ENCODE assay signal across 14 cellular contexts in genomic region chr2:170679607-170680079, GRCh38. TPM values are rescaled to one million over a fixed set of nuclear protein-coding genes. Genes with fewer than 3 reads are reported as not detected.
DNase-seq lines count a peak whose midpoint lies in the region; ATAC-seq and TF ChIP-seq lines count a peak whose summit lies in the region.
"Had no signal": no experiment of that assay in that cellular context is flagged by ENCODE, and none has a peak within 500 bp of the region (broad histone marks: within the 10 kb centered on the region; RNA-seq: fewer than 3 reads in every experiment).

No MANE protein-coding gene starts in this region.

- no peak overlapping the region for H3K9ac ChIP-seq in GM23248
- no peak overlapping the region for H3K9ac ChIP-seq in neural progenitor cell

- H2AFZ ChIP-seq in GM23248, result no peak overlapping the region
- peak overlapping the region; percentile 77 for H2AFZ ChIP-seq in neural progenitor cell (replicated peaks)

- H3K27ac Mint-ChIP-seq in neural progenitor cell, result peak overlapping the region; percentile 39
- no peak overlapping the region for H3K27ac Mint-ChIP-seq in activated CD8-positive, alpha-beta T cell treated with anti-CD3 and anti-CD28 coated beads for 36 hours
- H3K27ac Mint-ChIP-seq: activated CD8-positive, alpha-beta memory T cell treated with anti-CD3 and anti-CD28 coated beads, Interleukin-2, amount 10 ng/mL, durations not matched to agents 7 days and 5 days had no signal

- no peak for ATAC-seq in activated CD8-positive, alpha-beta T cell treated with anti-CD3 and anti-CD28 coated beads for 36 hours
- ATAC-seq in HG03139 (IDR thresholded peaks at IDR 0.05; ENCODE audit: unreplicated experiment) (no peak), GM18868 (IDR thresholded peaks at IDR 0.05; ENCODE audit: unreplicated experiment) (no peak)
- ATAC-seq: activated CD8-positive, alpha-beta memory T cell treated with anti-CD3 and anti-CD28 coated beads, Interleukin-2, amount 10 ng/mL, durations not matched to agents 7 days and 5 days had no signal

- TF ChIP-seq CTCF in neural progenitor cell (IDR thresholded peaks at IDR 0.05), result no peak
- no peak for TF ChIP-seq CTCF in activated CD8-positive, alpha-beta T cell treated with anti-CD3 and anti-CD28 coated beads for 36 hours (IDR thresholded peaks at IDR 0.05)

- H3K4me2 ChIP-seq in GM23248 (ENCODE audit: unreplicated experiment), result no peak overlapping the region
- H3K4me2 ChIP-seq in neural progenitor cell, result peak overlapping the region; percentile 53

- H3K27me3 ChIP-seq in GM23248 (replicated peaks; ENCODE audit: insufficient read depth) (no peaks in the 10 kb centered on the region), neural progenitor cell (no peaks in the 10 kb centered on the region)
- H3K27me3 ChIP-seq: ascending aorta had no signal

- no peaks in the 10 kb centered on the region for H3K27me3 Mint-ChIP-seq in neural progenitor cell (ENCODE audit: insufficient read depth, low read depth)
- H3K27me3 Mint-ChIP-seq in activated CD8-positive, alpha-beta T cell treated with anti-CD3 and anti-CD28 coated beads for 36 hours, result peaks cover 1% of the 10 kb centered on the region

- H3F3A ChIP-seq in GM23248 (ENCODE audit: insufficient read depth) (no peaks in the 10 kb centered on the region), neural progenitor cell (ENCODE audit: low read depth) (peaks cover 27% of the 10 kb centered on the region)

- H3K9me3 ChIP-seq in GM23248 (ENCODE audit: low read depth) (no peaks in the 10 kb centered on the region), neural progenitor cell (ENCODE audit: low read depth) (no peaks in the 10 kb centered on the region)
- H3K9me3 ChIP-seq: ascending aorta had no signal

- H3K9me2 ChIP-seq in GM23248 (ENCODE audit: insufficient read depth), result no peaks in the 10 kb centered on the region

- POLR2A ChIA-PET in activated CD8-positive, alpha-beta T cell treated with anti-CD3 and anti-CD28 coated beads for 36 hours (lab: Charles Lee), result no interaction called here

- H4K20me1 ChIP-seq in GM23248 (ENCODE audit: insufficient read depth) (no peaks in the 10 kb centered on the region), neural progenitor cell (ENCODE audit: low read depth) (no peaks in the 10 kb centered on the region)

- no peaks in the 10 kb centered on the region for H3K4me1 ChIP-seq in GM23248 (ENCODE audit: insufficient read depth)
- peaks cover 31% of the 10 kb centered on the region for H3K4me1 ChIP-seq in neural progenitor cell
- H3K4me1 ChIP-seq: ascending aorta had no signal

- H3K4me3 ChIP-seq in GM23248 (no peak overlapping the region), neural progenitor cell (no peak overlapping the region)
- H3K4me3 ChIP-seq: ascending aorta had no signal

- no peaks in the 10 kb centered on the region for H3K36me3 Mint-ChIP-seq in neural progenitor cell
- H3K36me3 Mint-ChIP-seq in activated CD8-positive, alpha-beta T cell treated with anti-CD3 and anti-CD28 coated beads for 36 hours (ENCODE audit: low read depth), result no peaks in the 10 kb centered on the region
- H3K36me3 Mint-ChIP-seq: activated CD8-positive, alpha-beta memory T cell treated with anti-CD3 and anti-CD28 coated beads, Interleukin-2, amount 10 ng/mL, durations not matched to agents 7 days and 5 days had no signal

- no peak overlapping the region for H3K27ac ChIP-seq in GM23248
- H3K27ac ChIP-seq in neural progenitor cell, result peak overlapping the region; percentile 2
- H3K27ac ChIP-seq: ascending aorta had no signal

- CTCF ChIA-PET in activated CD8-positive, alpha-beta T cell treated with anti-CD3 and anti-CD28 coated beads for 36 hours (lab: Charles Lee), result interaction anchor here (1.1 to 3.5 kb wide), 2 partner anchors 75 to 271 kb away, joined by 4 to 11 read pairs; no protein-coding TSS in a partner anchor

- DNase-seq in GM23248 (peak; percentile 13), NCI-H460 (ENCODE audit: extremely low read depth, low read depth) (peak; percentile 1), ecto neural progenitor cell (ENCODE audit: low spot score) (peak; percentile 48), neural progenitor cell (ENCODE audit: low spot score) (peak; percentile 26), mucosa of gallbladder (ENCODE audit: low spot score) (no peak)
- no peak for DNase-seq in activated CD8-positive, alpha-beta T cell treated with anti-CD3 and anti-CD28 coated beads for 36 hours
- DNase-seq: activated CD8-positive, alpha-beta memory T cell treated with anti-CD3 and anti-CD28 coated beads, Interleukin-2, amount 10 ng/mL, durations not matched to agents 7 days and 5 days; GOT3; NCI-H2081 treated with DMSO at 0.1 percent for 48 hours; SW 1271 had no signal

- no peaks in the 10 kb centered on the region for H3K36me3 ChIP-seq in GM23248 (ENCODE audit: low read depth)
- no peaks in the 10 kb centered on the region for H3K36me3 ChIP-seq in neural progenitor cell
- H3K36me3 ChIP-seq: ascending aorta had no signal

- H3K4me3 Mint-ChIP-seq in neural progenitor cell, result no peak overlapping the region
- no peak overlapping the region for H3K4me3 Mint-ChIP-seq in activated CD8-positive, alpha-beta T cell treated with anti-CD3 and anti-CD28 coated beads for 36 hours
- H3K4me3 Mint-ChIP-seq: activated CD8-positive, alpha-beta memory T cell treated with anti-CD3 and anti-CD28 coated beads, Interleukin-2, amount 10 ng/mL, durations not matched to agents 7 days and 5 days had no signal

- no peaks in the 10 kb centered on the region for H3K9me3 Mint-ChIP-seq in neural progenitor cell
- H3K9me3 Mint-ChIP-seq in activated CD8-positive, alpha-beta T cell treated with anti-CD3 and anti-CD28 coated beads for 36 hours, result no peaks in the 10 kb centered on the region

- H3K79me2 ChIP-seq in GM23248 (ENCODE audit: insufficient read depth) (no peaks in the 10 kb centered on the region), neural progenitor cell (ENCODE audit: low read depth) (no peaks in the 10 kb centered on the region)

- H3K4me1 Mint-ChIP-seq in neural progenitor cell, result peaks cover 37% of the 10 kb centered on the region
- H3K4me1 Mint-ChIP-seq in activated CD8-positive, alpha-beta T cell treated with anti-CD3 and anti-CD28 coated beads for 36 hours (ENCODE audit: low read depth), result no peaks in the 10 kb centered on the region
- H3K4me1 Mint-ChIP-seq: activated CD8-positive, alpha-beta memory T cell treated with anti-CD3 and anti-CD28 coated beads, Interleukin-2, amount 10 ng/mL, durations not matched to agents 7 days and 5 days had no signal

- WGBS in GM23248 (ENCODE audit: low coverage in 1 of 2, low lambda C conversion rate in 2 of 2, missing lambda C conversion rate in 2 of 2), 2 experiments, result 24 to 25% methylated on average over 5 of the region's 5 CpGs

- intact Hi-C loops in activated CD8-positive, alpha-beta T cell treated with anti-CD3 and anti-CD28 coated beads for 36 hours (cut with micrococcal nuclease), result no loop called here

- in situ Hi-C loops in GM23248 (cut with MboI), result no loop called here

RNA-seq across cellular contexts. Expression of gene SP5, which starts 35.5 kb away (rescaled TPM):
- not detected in 2 replicates for total RNA-seq in GM23248 (2014; rRNA removed; shearing (Covaris generic))
- not detected in 2 replicates for polyA plus RNA-seq in GM23248 (2016; fragmentation: Nextera tagmentation; extraction: Ambion mirVana)
- 0.07 TPM in 1 of 2 replicates, not detected in the other for total RNA-seq in NCI-H460 (2014; rRNA removed; shearing (Covaris generic))
- 0.19 TPM in 1 of 2 replicates, not detected in the other for polyA plus RNA-seq in NCI-H460 (2014; cell fraction: nucleus; rRNA removed)
- total RNA-seq in neural progenitor cell (ENCODE audit: low replicate concordance) (3.0 and 8.5 TPM in 2 replicates), mucosa of gallbladder (1.8 TPM)
- not detected for total RNA-seq in activated CD8-positive, alpha-beta T cell treated with anti-CD3 and anti-CD28 coated beads for 36 hours
- total RNA-seq: activated CD8-positive, alpha-beta memory T cell treated with anti-CD3 and anti-CD28 coated beads, Interleukin-2, amount 10 ng/mL, durations not matched to agents 7 days and 5 days had no signal
- polyA plus RNA-seq: fibroblast of lung had no signal

Comparison
In these comparisons a context has a peak if more than half of its experiments do, and no peak if none do; other contexts are left out.
1. DNase-seq: peak in GM23248 (single experiment), NCI-H460 (single experiment), ecto neural progenitor cell (single experiment) and neural progenitor cell (single experiment); none in activated CD8-positive, alpha-beta T cell treated with anti-CD3 and anti-CD28 coated beads for 36 hours (single experiment) and mucosa of gallbladder (single experiment).